In the genomic region with DNA sequence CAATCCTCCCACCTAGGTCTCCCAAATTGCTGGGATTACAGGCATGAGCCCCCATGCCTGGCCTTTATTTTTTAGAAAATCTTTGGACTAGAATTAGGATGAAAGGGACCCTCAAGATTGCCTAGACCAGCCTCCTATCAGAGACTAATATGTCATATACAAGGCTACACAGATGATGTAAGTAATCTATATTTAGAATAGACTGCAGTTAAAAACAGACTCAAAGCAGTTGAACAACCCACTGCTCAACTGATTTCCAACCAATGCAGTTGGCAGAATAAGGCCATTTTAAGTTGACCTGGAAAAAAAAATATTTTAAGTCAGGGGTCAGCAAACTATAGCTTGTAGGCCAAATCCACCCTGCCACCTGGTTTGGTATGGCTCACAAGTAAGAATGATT, we compare ENCODE assay signal across 22 cellular contexts.
"Had no signal": no experiment of that assay in that cellular context is flagged by ENCODE, and none has a peak within 500 bp of the region (broad histone marks: within the 10 kb centered on the region; RNA-seq: fewer than 3 reads in every experiment).

No MANE protein-coding gene starts in this region.

- H3K4me1 ChIP-seq: adrenal gland, breast epithelium had no signal

- H3K4me3 ChIP-seq: adrenal gland, breast epithelium, MG63 had no signal

- H3K27me3 ChIP-seq: adrenal gland, breast epithelium, MG63 had no signal

- DNase-seq: activated CD4-positive, alpha-beta T cell treated with anti-CD3 and anti-CD28 coated beads for 48 hours; activated CD4-positive, alpha-beta T cell treated with anti-CD3 and anti-CD28 coated beads, Interleukin-2, amount 50 U/mL, for 4 hours; activated CD4-positive, CD25-positive, alpha-beta regulatory T cell treated with anti-CD3 and anti-CD28 coated beads, Interleukin-2, amount 50 U/mL, for 72 hours; activated CD8-positive, alpha-beta memory T cell treated with anti-CD3 and anti-CD28 coated beads, Interleukin-2, amount 50 U/mL, for 48 hours; activated CD8-positive, alpha-beta T cell treated with anti-CD3 and anti-CD28 coated beads, Interleukin-2, amount 10 ng/mL, durations not matched to agents 7 days and 5 days; activated naive CD4-positive, alpha-beta T cell treated with anti-CD3 and anti-CD28 coated beads, Interleukin-2, amount 50 U/mL, for 16 hours; activated naive CD8-positive, alpha-beta T cell treated with anti-CD3 and anti-CD28 coated beads, Interleukin-2, amount 10 ng/mL, durations not matched to agents 7 days and 5 days; activated T-cell treated with anti-CD3 and anti-CD28 coated beads, Interleukin-2, amount 50 U/mL, for 1 hour; adrenal gland; aorta; MG63; NCI-H1092 treated with DMSO at 0.1 percent for 48 hours; NCI-H1436; NCI-H1694 treated with DMSO at 0.1 percent for 48 hours; NCI-H2029 treated with DMSO at 0.1 percent for 48 hours; NCI-H510A treated with DMSO at 0.1 percent for 48 hours; NCI-H69; NK-92 treated with Interleukin-12 subunit alpha and Interleukin-12 subunit beta, amount 100 ng/mL, for 24 hours; PC-3; SHP77 treated with DMSO at 0.1 percent for 48 hours had no signal

- ATAC-seq: activated CD8-positive, alpha-beta T cell treated with anti-CD3 and anti-CD28 coated beads, Interleukin-2, amount 10 ng/mL, durations not matched to agents 7 days and 5 days; PC-3; WTC11 had no signal

- H3K36me3 ChIP-seq: breast epithelium had no signal

- H3K27ac ChIP-seq: adrenal gland, breast epithelium had no signal

- H3K9me3 ChIP-seq: adrenal gland, breast epithelium, MG63 had no signal
